Comparison of ENCODE assay signal across 8 cellular contexts in the genomic region with DNA sequence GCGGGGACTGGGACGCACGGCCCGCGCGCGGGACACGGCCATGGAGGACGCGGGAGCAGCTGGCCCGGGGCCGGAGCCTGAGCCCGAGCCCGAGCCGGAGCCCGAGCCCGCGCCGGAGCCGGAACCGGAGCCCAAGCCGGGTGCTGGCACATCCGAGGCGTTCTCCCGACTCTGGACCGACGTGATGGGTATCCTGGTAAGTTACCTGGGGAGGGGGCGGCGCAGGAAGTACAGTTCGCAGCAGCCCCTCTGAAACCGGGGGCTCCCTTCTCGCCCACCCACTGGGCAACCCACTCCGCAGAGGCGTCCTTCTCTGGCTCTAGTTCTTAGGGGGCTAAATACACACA. TPM values are rescaled to one million over a fixed set of nuclear protein-coding genes. Genes with fewer than 3 reads are reported as not detected.
DNase-seq lines count a peak whose midpoint lies in the region; ATAC-seq and TF ChIP-seq lines count a peak whose summit lies in the region.

No MANE protein-coding gene starts in this region.

- peaks cover 25% of the 10 kb centered on the region; the same call in 1 of the 2 replicates for H3F3A ChIP-seq in GM23248 (ENCODE audit: insufficient read depth)

- POLR2A ChIA-PET in CD4-positive, alpha-beta T cell (lab: Charles Lee): no interaction called here

- WGBS in GM23248 (ENCODE audit: low coverage in 1 of 2, low lambda C conversion rate in 2 of 2, missing lambda C conversion rate in 2 of 2), 2 experiments: 0 to 2% methylated on average over 5 to 19 of the region's 34 CpGs
- 1 to 3% methylated on average over 34 of the region's 34 CpGs for WGBS in sigmoid colon, 2 donors

- intact Hi-C loops in left ventricle myocardium inferior (cut with micrococcal nuclease) (loop anchor here (10.0 kb wide), 1 partner anchor 122 kb away; no protein-coding TSS in a partner anchor), sigmoid colon (cut with DNase I) (loop anchor here (2.0 to 5.0 kb wide), 2 partner anchors 64 to 122 kb away; no protein-coding TSS in a partner anchor)
- intact Hi-C loops in CD4-positive, alpha-beta T cell (cut with DNase I, micrococcal nuclease): no loop called here

- H3K36me3 ChIP-seq in GM23248 (ENCODE audit: low read depth) (peaks cover under 1% of the 10 kb centered on the region; the same call in 1 of the 2 replicates), left ventricle myocardium inferior (no peaks in the 10 kb centered on the region), sigmoid colon (no peaks in the 10 kb centered on the region)

- H3K27me3 ChIP-seq in GM23248 (replicated peaks; ENCODE audit: insufficient read depth) (no peaks in the 10 kb centered on the region), left ventricle myocardium inferior (ENCODE audit: low read depth) (no peaks in the 10 kb centered on the region), sigmoid colon (no peaks in the 10 kb centered on the region)
- H3K27me3 ChIP-seq in CD4-positive, alpha-beta T cell (ENCODE audit: control insufficient read depth, insufficient read depth, low read length): peaks cover 51% of the 10 kb centered on the region

- H3K4me1 Mint-ChIP-seq in T-helper 17 cell: peaks cover 17% of the 10 kb centered on the region
- H3K4me1 Mint-ChIP-seq in CD4-positive, alpha-beta T cell (ENCODE audit: low read depth): peaks cover 7% of the 10 kb centered on the region

- peak overlapping the region; percentile 29 for H3K27ac Mint-ChIP-seq in T-helper 17 cell
- H3K27ac Mint-ChIP-seq in CD4-positive, alpha-beta T cell: no peak overlapping the region

- peak overlapping the region; percentile 85 for H3K9ac ChIP-seq in GM23248

- no peak for TF ChIP-seq EP300 in sigmoid colon (IDR thresholded peaks at IDR 0.05)

- peak overlapping the region; percentile 97 for H3K4me2 ChIP-seq in GM23248 (ENCODE audit: unreplicated experiment)

- H2AFZ ChIP-seq in GM23248: no peak overlapping the region

- in situ Hi-C loops in GM23248 (cut with MboI): no loop called here

- DNase-seq in GM23248 (no peak), T-helper 17 cell (no peak), left ventricle myocardium inferior (no peak), sigmoid colon (no peak), AG20443 (ENCODE audit: low spot score) (no peak), NCI-H226 (no peak)
- DNase-seq in CD4-positive, alpha-beta T cell: no peak

- H3K4me3 ChIP-seq in GM23248: peak overlapping the region; percentile 76
- peak overlapping the region; percentile 83 for H3K4me3 ChIP-seq in left ventricle myocardium inferior
- peak overlapping the region; percentile 64 to 80 (median 72) for H3K4me3 ChIP-seq in sigmoid colon

- H3K9me3 ChIP-seq in GM23248 (ENCODE audit: low read depth) (no peaks in the 10 kb centered on the region), T-helper 17 cell (ENCODE audit: control insufficient read depth, low read length, poor library complexity, severe bottlenecking) (no peaks in the 10 kb centered on the region), left ventricle myocardium inferior (replicated peaks) (no peaks in the 10 kb centered on the region), sigmoid colon (no peaks in the 10 kb centered on the region)
- no peaks in the 10 kb centered on the region for H3K9me3 ChIP-seq in CD4-positive, alpha-beta T cell (ENCODE audit: control insufficient read depth, low read length)

- CTCF ChIA-PET in CD4-positive, alpha-beta T cell (lab: Charles Lee): no interaction called here

- H3K4me3 Mint-ChIP-seq in T-helper 17 cell: peak overlapping the region; percentile 77
- H3K4me3 Mint-ChIP-seq in CD4-positive, alpha-beta T cell: no peak overlapping the region

- ATAC-seq in T-helper 17 cell (no peak), HG03097 (IDR thresholded peaks at IDR 0.05; ENCODE audit: low FRiP score, unreplicated experiment) (no peak)
- ATAC-seq in CD4-positive, alpha-beta T cell (ENCODE audit: poor library complexity): no peak

- no peak for TF ChIP-seq CTCF in left ventricle myocardium inferior (IDR thresholded peaks at IDR 0.05; ENCODE audit: borderline replicate concordance)
- TF ChIP-seq CTCF in sigmoid colon (IDR thresholded peaks at IDR 0.05): no peak
- no peak for TF ChIP-seq CTCF in CD4-positive, alpha-beta T cell (IDR thresholded peaks at IDR 0.05)

- peaks cover 40% of the 10 kb centered on the region for H3K4me1 ChIP-seq in GM23248 (ENCODE audit: insufficient read depth)
- H3K4me1 ChIP-seq in left ventricle myocardium inferior: peaks cover 58% of the 10 kb centered on the region
- peaks cover 0 to 37% (median 28%) of the 10 kb centered on the region in 4 donors for H3K4me1 ChIP-seq in sigmoid colon

- H3K36me3 Mint-ChIP-seq in T-helper 17 cell (ENCODE audit: low read depth): no peaks in the 10 kb centered on the region
- H3K36me3 Mint-ChIP-seq in CD4-positive, alpha-beta T cell (ENCODE audit: low read depth): no peaks in the 10 kb centered on the region

- H4K20me1 ChIP-seq in GM23248 (ENCODE audit: insufficient read depth): no peaks in the 10 kb centered on the region

- no peaks in the 10 kb centered on the region for H3K9me2 ChIP-seq in GM23248 (ENCODE audit: insufficient read depth)

- no peaks in the 10 kb centered on the region for H3K9me3 Mint-ChIP-seq in CD4-positive, alpha-beta T cell

- no peak for TF ChIP-seq POLR2A in sigmoid colon (IDR thresholded peaks at IDR 0.05)

- peaks cover 48% of the 10 kb centered on the region for H3K27me3 Mint-ChIP-seq in T-helper 17 cell
- H3K27me3 Mint-ChIP-seq in CD4-positive, alpha-beta T cell: peaks cover 57% of the 10 kb centered on the region

- H3K79me2 ChIP-seq in GM23248 (ENCODE audit: insufficient read depth): peaks cover 93% of the 10 kb centered on the region

- peak overlapping the region; percentile 84 for H3K27ac ChIP-seq in GM23248
- H3K27ac ChIP-seq in left ventricle myocardium inferior (replicated peaks): peak overlapping the region; percentile 95
- peak overlapping the region; percentile 82 to 85 (median 84) for H3K27ac ChIP-seq in sigmoid colon
- H3K27ac ChIP-seq in CD4-positive, alpha-beta T cell (ENCODE audit: low read depth, low read length): no peak overlapping the region

RNA-seq across cellular contexts. Expression of a gene that starts 0.4 kb away (rescaled TPM):
- total RNA-seq in GM23248 (2014; rRNA removed; shearing (Covaris generic)): 89.7 and 99.0 TPM in 2 replicates
- 68.5 and 69.1 TPM in 2 replicates for polyA plus RNA-seq in GM23248 (2016; fragmentation: Nextera tagmentation; extraction: Ambion mirVana)
- 10 to 100 TPM in 1 of 2 donors, 1 to 10 TPM in 1; 6.2 to 19.9 TPM for total RNA-seq in T-helper 17 cell
- 22.5 TPM for total RNA-seq in left ventricle myocardium inferior
- 100 to 1,000 TPM in 1 of 4 donors, 10 to 100 TPM in 3; 40.5 to 101 (median 61.3) TPM for total RNA-seq in sigmoid colon
- polyA plus RNA-seq in sigmoid colon: 10 to 100 TPM in 1 of 3 donors, 1 to 10 TPM in 2; 3.2 to 10.2 (median 8.9) TPM
- total RNA-seq in CD4-positive, alpha-beta T cell: under 1 TPM; 0.58 to 0.75 TPM

Comparison
In these comparisons a context has a peak if more than half of its experiments do, and no peak if none do; other contexts are left out.
1. RNA of a gene that starts 0.4 kb away (total RNA-seq): 89.7 to 99.0 TPM in GM23248, 40.5 to 101 TPM in sigmoid colon, 22.5 TPM in left ventricle myocardium inferior (single experiment) and 6.2 to 19.9 TPM in T-helper 17 cell; 0.58 to 0.75 TPM in CD4-positive, alpha-beta T cell; every median in the first group is over 4 times any median in the second.
2. intact Hi-C loops: an anchor here in left ventricle myocardium inferior (10.0 kb wide) and sigmoid colon (2.0 to 5.0 kb wide); none called in CD4-positive, alpha-beta T cell.
3. Peak in every context shown above with its lines, with median percentiles within 50 percentile points of each other: H3K4me3 ChIP-seq.